ENCODE assay signal across 10 cellular contexts in genomic region chr5:1104327-1105006, GRCh38. TPM values are rescaled to one million over a fixed set of nuclear protein-coding genes. Genes with fewer than 3 reads are reported as not detected.
DNase-seq lines count a peak whose midpoint lies in the region; ATAC-seq and TF ChIP-seq lines count a peak whose summit lies in the region.
"Had no signal": no experiment of that assay in that cellular context is flagged by ENCODE, and none has a peak within 500 bp of the region (broad histone marks: within the 10 kb centered on the region; RNA-seq: fewer than 3 reads in every experiment).

No MANE protein-coding gene starts in this region.

- H3K36me3 ChIP-seq in lung (ENCODE audit: control insufficient read depth in 2 of 2, insufficient read depth in 2 of 2, low read length in 2 of 2) = no peaks in the 10 kb centered on the region

- no peaks in the 10 kb centered on the region for H3K27me3 ChIP-seq in lung (ENCODE audit: control insufficient read depth, insufficient read depth)

- H3K4me1 ChIP-seq in lung (ENCODE audit: control insufficient read depth in 2 of 2, insufficient read depth in 2 of 2, low read length in 2 of 2) = peaks cover 21 to 51% of the 10 kb centered on the region in 2 donors

- no peaks in the 10 kb centered on the region for H3K9me3 ChIP-seq in lung (ENCODE audit: control insufficient read depth in 2 of 2, insufficient read depth in 1 of 2, low read length in 1 of 2)

- TF ChIP-seq CTCF in lung (IDR thresholded peaks at IDR 0.05; ENCODE audit: control extremely low read depth, extremely low read depth) = no peak

- H3K4me3 ChIP-seq in lung = no peak overlapping the region

- WGBS in lung, 2 donors = 21 to 40% methylated on average over 26 to 27 of the region's 27 CpGs

- in situ Hi-C loops in KBM-7 (cut with MboI; ENCODE audit: low pct_unique_long_range_greater_than_20kb, low sequenced_read_pairs) = loop anchor here (10.0 kb wide), 1 partner anchor 50 kb away; no protein-coding TSS in a partner anchor

- ATAC-seq in lung (ENCODE audit: insufficient read depth, low FRiP score) (no peak), HG02981 (IDR thresholded peaks at IDR 0.05; ENCODE audit: unreplicated experiment) (no peak)
- ATAC-seq: HCT116 had no signal

- DNase-seq in CD1c-positive myeloid dendritic cell (ENCODE audit: extremely low spot score) (peak; percentile 60), KBM-7 (peak; percentile 77), activated gamma-delta T cell treated with Interleukin-2 at 50 U/mL for 16 hours (peak; percentile 65), lung (ENCODE audit: low spot score) (no peak), AG08395 (ENCODE audit: low spot score) (no peak), HuH-7.5 (ENCODE audit: low spot score) (no peak), C1 segment of cervical spinal cord (lab: John Stamatoyannopoulos, UW) (no peak)
- DNase-seq: NCI-H1930 had no signal

- peak overlapping the region; percentile 78 to 86 for H3K27ac ChIP-seq in lung (ENCODE audit: low read depth in 1 of 2, low read length in 1 of 2)

RNA-seq across cellular contexts. Expression of gene SLC12A7, which starts 7.4 kb away (rescaled TPM):
- 10 to 100 TPM; 42.8 to 50.4 TPM for total RNA-seq in lung
- polyA plus RNA-seq in lung = 10 to 100 TPM; 14.8 to 36.9 TPM

Comparison
In these comparisons a context has a peak if more than half of its experiments do, and no peak if none do; other contexts are left out.
1. DNase-seq: peak in CD1c-positive myeloid dendritic cell (single experiment), KBM-7 (single experiment) and activated gamma-delta T cell treated with Interleukin-2 at 50 U/mL for 16 hours (single experiment); none in lung (single experiment), AG08395 (single experiment), HuH-7.5 (single experiment) and C1 segment of cervical spinal cord (0 of 14).